Comparison of ENCODE assay signal across 1 cellular context in genomic region chr7:94115316-94115715, GRCh38.
TF ChIP-seq lines count a peak whose summit lies in the region.

No MANE protein-coding gene starts in this region.

TF ChIP-seq in H1, 55 proteins besides CTCF, POLR2A, EP300 and RAD21:
- no peak for TF ChIP-seq TCF12 (IDR thresholded peaks at IDR 0.05; ENCODE audit: low read depth, low read length)
- no peak for TF ChIP-seq CHD2 (IDR thresholded peaks at IDR 0.05; ENCODE audit: low read length)
- TF ChIP-seq E2F6 (IDR thresholded peaks at IDR 0.05): no peak
- no peak for TF ChIP-seq HDAC6 (IDR thresholded peaks at IDR 0.05; ENCODE audit: low read depth, low read length)
- TF ChIP-seq KDM5A (IDR thresholded peaks at IDR 0.05; ENCODE audit: low read length): no peak
- TF ChIP-seq POLR2AphosphoS5 (IDR thresholded peaks at IDR 0.05; ENCODE audit: low read depth, low read length): no peak
- TF ChIP-seq GABPA (IDR thresholded peaks at IDR 0.05; ENCODE audit: borderline replicate concordance, insufficient read depth, low read length): no peak
